ENCODE assay signal across 14 cellular contexts in genomic region chr20:48717095-48717958, GRCh38.
A peak's percentile ranks its signal among the peaks of the same experiment; 100 is the strongest.
DNase-seq lines count a peak whose midpoint lies in the region; ATAC-seq and TF ChIP-seq lines count a peak whose summit lies in the region.
"Had no signal": no experiment of that assay in that cellular context is flagged by ENCODE, and none has a peak within 500 bp of the region (broad histone marks: within the 10 kb centered on the region; RNA-seq: fewer than 3 reads in every experiment).

No MANE protein-coding gene starts in this region.

- no peaks in the 10 kb centered on the region for H3K9me2 ChIP-seq in Karpas-422 (replicated peaks; ENCODE audit: insufficient read depth, low read length)

- H3K4me1 ChIP-seq in DND-41 (ENCODE audit: insufficient read depth, low read length) (peaks cover 47% of the 10 kb centered on the region), Karpas-422 (ENCODE audit: low read length) (peaks cover 6% of the 10 kb centered on the region)

- intact Hi-C loops in activated T-helper 1 cell treated with anti-CD3 and anti-CD28 coated beads, Interleukin-12 subunit alpha, Interleukin-12 subunit beta, Interleukin-2, Interleukin-4 antibody, amounts not matched to agents 30 ng/mL and 10 ng/mL and 1 ng/mL, durations not matched to agents 14 hours and 24 hours and 36 hours (cut with micrococcal nuclease) = loop anchor here (5.0 kb wide), 2 partner anchors 65 to 105 kb away; no protein-coding TSS in a partner anchor

- TF ChIP-seq CTCF in DND-41 (IDR thresholded peaks at IDR 0.05; ENCODE audit: borderline replicate concordance, extremely low read depth, low read length, poor library complexity, severe bottlenecking) = no peak

- peak; percentile 52 for DNase-seq in DND-41
- no peak for DNase-seq in activated T-helper 1 cell treated with anti-CD3 and anti-CD28 coated beads, Interleukin-12 subunit alpha, Interleukin-12 subunit beta, Interleukin-2, Interleukin-4 antibody, amounts not matched to agents 30 ng/mL and 10 ng/mL and 1 ng/mL, durations not matched to agents 14 hours and 24 hours and 36 hours (ENCODE audit: low spot score)
- DNase-seq in naive B cell = no peak
- no peak for DNase-seq in iPS-NIHi11 (ENCODE audit: low spot score)
- no peak for DNase-seq in SW 1271 (lab: John Stamatoyannopoulos, UW)
- DNase-seq in Karpas-422 = no peak
- DNase-seq: DMS 273 treated with DMSO at 0.1 percent for 48 hours, GOT3, KG1, NCI-H2107 had no signal

- H3K9ac ChIP-seq in DND-41 (ENCODE audit: low read depth, low read length) (no peak overlapping the region), Karpas-422 (ENCODE audit: low read length) (no peak overlapping the region)

- no peak overlapping the region for H3K4me3 ChIP-seq in DND-41 (ENCODE audit: low read depth in 1 of 2, low read length in 2 of 2)
- H3K4me3 ChIP-seq in Karpas-422 (ENCODE audit: low read length) = no peak overlapping the region
- H3K4me3 ChIP-seq: adrenal gland had no signal

- peaks cover 91% of the 10 kb centered on the region for H3K4me1 Mint-ChIP-seq in activated T-helper 1 cell treated with anti-CD3 and anti-CD28 coated beads, Interleukin-12 subunit alpha, Interleukin-12 subunit beta, Interleukin-2, Interleukin-4 antibody, amounts not matched to agents 30 ng/mL and 10 ng/mL and 1 ng/mL, durations not matched to agents 14 hours and 24 hours and 36 hours (ENCODE audit: low read depth)
- H3K4me1 Mint-ChIP-seq in naive B cell = peaks cover 82 to 98% (median 88%) of the 10 kb centered on the region in 3 donors

- no peak for ATAC-seq in DND-41 (ENCODE audit: insufficient read depth, low read depth)
- ATAC-seq in GM21528 (IDR thresholded peaks at IDR 0.05; ENCODE audit: low FRiP score, unreplicated experiment) = peak; percentile 47
- peak; percentile 44 to 47 for ATAC-seq in naive B cell (ENCODE audit: low read depth in 2 of 2)
- ATAC-seq in HG03565 (IDR thresholded peaks at IDR 0.05; ENCODE audit: unreplicated experiment) = no peak

- peaks cover 3% of the 10 kb centered on the region for H3K9me3 Mint-ChIP-seq in activated T-helper 1 cell treated with anti-CD3 and anti-CD28 coated beads, Interleukin-12 subunit alpha, Interleukin-12 subunit beta, Interleukin-2, Interleukin-4 antibody, amounts not matched to agents 30 ng/mL and 10 ng/mL and 1 ng/mL, durations not matched to agents 14 hours and 24 hours and 36 hours
- H3K9me3 Mint-ChIP-seq in naive B cell = peaks cover 0 to 5% (median 2%) of the 10 kb centered on the region in 7 donors

- H3K36me3 ChIP-seq in DND-41 (ENCODE audit: insufficient read depth, low read length) (no peaks in the 10 kb centered on the region), Karpas-422 (ENCODE audit: insufficient read depth, low read length) (no peaks in the 10 kb centered on the region)
- H3K36me3 ChIP-seq: adrenal gland had no signal

- H3K9me3 ChIP-seq in DND-41 (ENCODE audit: insufficient read depth, low read length, severe bottlenecking) = no peaks in the 10 kb centered on the region
- no peaks in the 10 kb centered on the region for H3K9me3 ChIP-seq in Karpas-422 (ENCODE audit: low read length)
- H3K9me3 ChIP-seq: adrenal gland had no signal

- H4K20me1 ChIP-seq in DND-41 (ENCODE audit: insufficient read depth, low read length) (no peaks in the 10 kb centered on the region), Karpas-422 (ENCODE audit: insufficient read depth, low read depth, low read length) (no peaks in the 10 kb centered on the region)

- no peaks in the 10 kb centered on the region for H3K27me3 Mint-ChIP-seq in activated T-helper 1 cell treated with anti-CD3 and anti-CD28 coated beads, Interleukin-12 subunit alpha, Interleukin-12 subunit beta, Interleukin-2, Interleukin-4 antibody, amounts not matched to agents 30 ng/mL and 10 ng/mL and 1 ng/mL, durations not matched to agents 14 hours and 24 hours and 36 hours (ENCODE audit: insufficient read depth)
- H3K27me3 Mint-ChIP-seq in naive B cell = no peaks in the 10 kb centered on the region

- H2AFZ ChIP-seq in DND-41 (ENCODE audit: low read depth, low read length) (no peak overlapping the region), Karpas-422 (ENCODE audit: low read length) (no peak overlapping the region)

- H3K27ac ChIP-seq in DND-41 (ENCODE audit: low read length) = peak overlapping the region; percentile 50
- no peak overlapping the region for H3K27ac ChIP-seq in Karpas-422 (ENCODE audit: low read length)
- H3K27ac ChIP-seq: RWPE1 had no signal

- H3K79me2 ChIP-seq in DND-41 (ENCODE audit: insufficient read depth, low read length) (no peaks in the 10 kb centered on the region), Karpas-422 (ENCODE audit: low read length) (no peaks in the 10 kb centered on the region)

- H3K36me3 Mint-ChIP-seq in activated T-helper 1 cell treated with anti-CD3 and anti-CD28 coated beads, Interleukin-12 subunit alpha, Interleukin-12 subunit beta, Interleukin-2, Interleukin-4 antibody, amounts not matched to agents 30 ng/mL and 10 ng/mL and 1 ng/mL, durations not matched to agents 14 hours and 24 hours and 36 hours (ENCODE audit: low read depth) = peaks cover 53% of the 10 kb centered on the region
- H3K36me3 Mint-ChIP-seq in naive B cell = peaks cover 11 to 14% of the 10 kb centered on the region in 2 donors

- peak overlapping the region; percentile 16 for H3K4me3 Mint-ChIP-seq in activated T-helper 1 cell treated with anti-CD3 and anti-CD28 coated beads, Interleukin-12 subunit alpha, Interleukin-12 subunit beta, Interleukin-2, Interleukin-4 antibody, amounts not matched to agents 30 ng/mL and 10 ng/mL and 1 ng/mL, durations not matched to agents 14 hours and 24 hours and 36 hours
- peak overlapping the region in 5 of 8 donors; percentile 37 to 83 (median 55) for H3K4me3 Mint-ChIP-seq in naive B cell

- H3K27ac Mint-ChIP-seq in activated T-helper 1 cell treated with anti-CD3 and anti-CD28 coated beads, Interleukin-12 subunit alpha, Interleukin-12 subunit beta, Interleukin-2, Interleukin-4 antibody, amounts not matched to agents 30 ng/mL and 10 ng/mL and 1 ng/mL, durations not matched to agents 14 hours and 24 hours and 36 hours = peak overlapping the region; percentile 95
- H3K27ac Mint-ChIP-seq in naive B cell = peak overlapping the region in 2 of 6 donors; percentile 70 to 82

- H3K4me2 ChIP-seq in DND-41 (ENCODE audit: insufficient read depth, low read length) = no peak overlapping the region
- no peak overlapping the region for H3K4me2 ChIP-seq in Karpas-422 (ENCODE audit: low read depth, low read length, poor library complexity, severe bottlenecking)

- no peaks in the 10 kb centered on the region for H3K27me3 ChIP-seq in DND-41 (ENCODE audit: insufficient read depth, low read length, poor library complexity)
- H3K27me3 ChIP-seq in Karpas-422 (ENCODE audit: low read length) = no peaks in the 10 kb centered on the region
- H3K27me3 ChIP-seq: adrenal gland had no signal

Comparison
In these comparisons a context has a peak if more than half of its experiments do, and no peak if none do; other contexts are left out.
1. ATAC-seq: peak in GM21528 (single experiment) and naive B cell (2 of 2); none in DND-41 (single experiment) and HG03565 (single experiment).